Comparison of ENCODE assay signal across 1 cellular context in genomic region chr9:137299938-137300337, GRCh38.
TF ChIP-seq lines count a peak whose summit lies in the region.

No MANE protein-coding gene starts in this region.

TF ChIP-seq in HCT116, 20 proteins besides CTCF, POLR2A, EP300 and RAD21 (continued from another document):
- TF ChIP-seq REST (IDR thresholded peaks at IDR 0.05; ENCODE audit: low read depth) (no peak), EZH2phosphoT487 (IDR thresholded peaks at IDR 0.05; ENCODE audit: borderline replicate concordance) (no peak), ELF1 (IDR thresholded peaks at IDR 0.05; ENCODE audit: borderline replicate concordance, low read depth) (no peak), ZNF274 (IDR thresholded peaks at IDR 0.05; ENCODE audit: low read depth, low read length) (no peak), JUND (IDR thresholded peaks at IDR 0.05) (no peak), POLR2AphosphoS5 (IDR thresholded peaks at IDR 0.05; ENCODE audit: low read depth, low read length) (no peak), ZBTB33 (IDR thresholded peaks at IDR 0.05; ENCODE audit: extremely low read depth, insufficient replicate concordance, low read length) (no peak)
